8 cellular contexts compared by ENCODE assay signal in the genomic region with DNA sequence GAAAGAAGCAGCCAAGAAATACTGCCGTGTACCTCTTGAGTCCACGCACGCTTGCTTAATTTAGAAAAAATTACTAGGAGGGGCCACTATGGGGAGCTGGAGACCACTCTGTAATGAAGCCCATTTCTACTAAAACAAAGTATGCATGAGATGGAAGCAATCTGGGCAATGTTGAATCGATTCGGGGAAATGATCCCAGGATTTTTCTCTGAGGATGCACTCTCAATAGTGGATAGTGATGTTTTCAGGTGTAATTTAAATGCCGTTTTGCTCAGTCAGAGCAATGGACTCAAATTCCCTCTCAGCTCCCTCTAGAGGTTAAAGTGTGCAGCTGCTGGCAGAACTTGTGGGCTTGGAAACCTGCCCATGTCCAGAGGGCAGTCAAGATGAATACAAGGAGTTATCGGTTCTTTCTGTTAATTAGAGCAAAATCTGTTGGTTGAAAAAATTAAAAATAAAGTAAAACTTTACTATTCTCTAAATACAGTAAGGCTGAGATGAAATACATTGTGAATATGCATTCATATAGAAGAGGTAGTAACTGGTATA.
A peak's percentile ranks its signal among the peaks of the same experiment; 100 is the strongest.
DNase-seq lines count a peak whose midpoint lies in the region; ATAC-seq, FAIRE-seq and TF ChIP-seq lines count a peak whose summit lies in the region.

No MANE protein-coding gene starts in this region.

- intact Hi-C loops in activated CD4-positive, alpha-beta T cell treated with anti-CD3 and anti-CD28 coated beads for 36 hours (cut with DNase I, micrococcal nuclease), result loop anchor here (1.0 to 2.0 kb wide), 4 partner anchors 152 to 753 kb away; a partner anchor contains a TSS

- H3K27ac Mint-ChIP-seq in activated CD4-positive, alpha-beta T cell treated with anti-CD3 and anti-CD28 coated beads for 36 hours, result no peak overlapping the region

- H3K4me3 ChIP-seq in bronchial epithelial cell (ENCODE audit: low read depth, low read length), result no peak overlapping the region

- H3K9me3 Mint-ChIP-seq in activated CD4-positive, alpha-beta T cell treated with anti-CD3 and anti-CD28 coated beads for 36 hours (ENCODE audit: low read depth), result peaks cover 7% of the 10 kb centered on the region

- CTCF ChIA-PET in activated CD4-positive, alpha-beta T cell treated with anti-CD3 and anti-CD28 coated beads for 36 hours (lab: Charles Lee), result interaction anchor here (0.5 to 3.2 kb wide), 61 partner anchors 10 to 753 kb away, joined by 3 to 34 read pairs (median 4); a partner anchor contains a TSS
- CTCF ChIA-PET in RWPE1 (lab: Yijun Ruan, JAX), result interaction anchor here (0.6 to 1.8 kb wide), 23 partner anchors 10 to 1813 kb away, joined by 3 to 9 read pairs (median 4); no protein-coding TSS in a partner anchor

- no peaks in the 10 kb centered on the region for H3K36me3 Mint-ChIP-seq in activated CD4-positive, alpha-beta T cell treated with anti-CD3 and anti-CD28 coated beads for 36 hours (ENCODE audit: low read depth)

- H3K4me1 Mint-ChIP-seq in activated CD4-positive, alpha-beta T cell treated with anti-CD3 and anti-CD28 coated beads for 36 hours, result peaks cover 17% of the 10 kb centered on the region

- peak; percentile 67 for FAIRE-seq in HTR-8/SVneo (lab: Jason Lieb, UNC)
- no peak for FAIRE-seq in bronchial epithelial cell (lab: Jason Lieb, UNC)

- H3K27me3 ChIP-seq in bronchial epithelial cell (ENCODE audit: control insufficient read depth, insufficient read depth, low read length), result no peaks in the 10 kb centered on the region

- peak; percentile 68 for DNase-seq in activated CD4-positive, alpha-beta T cell treated with anti-CD3 and anti-CD28 coated beads for 36 hours
- no peak for DNase-seq in activated CD4-positive, alpha-beta T cell treated with anti-CD3 and anti-CD28 coated beads, Interleukin-2, amount 50 U/mL, for 1 hour
- DNase-seq in HTR-8/SVneo (ENCODE audit: insufficient read length, low spot score), result peak; percentile 63
- peak; percentile 64 for DNase-seq in RWPE1 (ENCODE audit: low spot score)
- DNase-seq in bronchial epithelial cell (ENCODE audit: low read depth), result peak; percentile 80
- DNase-seq in left kidney (ENCODE audit: low read depth, low spot score), result peak; percentile 70
- DNase-seq in stimulated activated CD8-positive, alpha-beta memory T cell treated with anti-CD3 and anti-CD28 coated beads, Interleukin-4, amount 100 ng/mL, for 48 hours, result peak; percentile 53

- no peak overlapping the region for H3K4me3 Mint-ChIP-seq in activated CD4-positive, alpha-beta T cell treated with anti-CD3 and anti-CD28 coated beads for 36 hours

- POLR2A ChIA-PET in activated CD4-positive, alpha-beta T cell treated with anti-CD3 and anti-CD28 coated beads for 36 hours (lab: Charles Lee), result interaction anchor here (0.6 kb wide), 1 partner anchor 70 kb away, joined by 3 read pairs; no protein-coding TSS in a partner anchor
- POLR2A ChIA-PET in RWPE1 (lab: Yijun Ruan, JAX; ENCODE audit: low non-redundant PET), result no interaction called here

- H3K27ac ChIP-seq in RWPE1, result no peak overlapping the region

- H3K36me3 ChIP-seq in bronchial epithelial cell (ENCODE audit: control insufficient read depth, insufficient read depth, low read length), result no peaks in the 10 kb centered on the region

- no peaks in the 10 kb centered on the region for H3K27me3 Mint-ChIP-seq in activated CD4-positive, alpha-beta T cell treated with anti-CD3 and anti-CD28 coated beads for 36 hours

- peak; percentile 87 for ATAC-seq in activated CD4-positive, alpha-beta T cell treated with anti-CD3 and anti-CD28 coated beads for 36 hours
- ATAC-seq in GM21717 (IDR thresholded peaks at IDR 0.05; ENCODE audit: unreplicated experiment), result peak; percentile 93

- TF ChIP-seq CTCF in RWPE1 (conservative IDR thresholded peaks at IDR 0.05; ENCODE audit: low read depth) (peak; percentile 96), bronchial epithelial cell (IDR thresholded peaks at IDR 0.05; ENCODE audit: insufficient read depth, low read length, severe bottlenecking) (peak; percentile 84)
